In the genomic region with DNA sequence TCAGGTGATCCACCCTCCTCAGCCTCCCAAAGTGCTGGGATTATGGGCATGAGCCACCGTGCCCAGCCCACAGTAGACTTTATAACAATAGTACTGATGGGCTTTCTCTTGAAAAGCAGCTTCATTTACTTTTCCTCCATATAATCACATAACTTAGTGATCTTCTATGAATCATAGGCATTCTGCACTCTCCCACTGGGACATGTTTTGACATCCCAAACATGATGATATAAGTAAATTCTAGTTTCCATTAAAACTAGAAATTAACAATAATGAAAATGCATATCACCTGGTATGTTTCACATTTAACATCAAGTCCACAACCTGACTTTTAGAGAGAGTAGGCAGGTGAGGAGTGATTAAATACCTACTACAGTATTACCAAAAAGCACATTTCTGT, we compare ENCODE assay signal across 22 cellular contexts.
"Had no signal": no experiment of that assay in that cellular context is flagged by ENCODE, and none has a peak within 500 bp of the region (broad histone marks: within the 10 kb centered on the region; RNA-seq: fewer than 3 reads in every experiment).

No MANE protein-coding gene starts in this region.

- H3K36me3 ChIP-seq: colonic mucosa, neutrophil, pancreas, right lobe of liver, stomach, tibial artery had no signal

- ATAC-seq: mucosa of descending colon; natural killer cell treated with Interleukin-12 subunit alpha and Interleukin-12 subunit beta and Interleukin-15 and Interleukin-18, amount 100 ng/mL, for 72 hours; pancreas; right lobe of liver had no signal

- H3K4me2 ChIP-seq: smooth muscle cell had no signal

- DNase-seq: colonic mucosa; effector CD8-positive, alpha-beta T cell; endodermal cell; esophagus squamous epithelium; head of caudate nucleus; mucosa of descending colon; naive B cell; pancreas; retina; right lobe of liver; stimulated activated CD4-positive, alpha-beta T cell treated with anti-CD3 and anti-CD28 coated beads, Interleukin-12 subunit alpha, Interleukin-12 subunit beta, amount 100 ng/mL, for 4 hours; stimulated activated CD4-positive, alpha-beta T cell treated with anti-CD3 and anti-CD28 coated beads, Interleukin-1b, Interleukin-23, amount 100 ng/mL, for 48 hours; stimulated activated CD4-positive, alpha-beta T cell treated with anti-CD3 and anti-CD28 coated beads, Interleukin-4, amount 100 ng/mL, for 1 hour; stimulated activated CD8-positive, alpha-beta memory T cell treated with anti-CD3 and anti-CD28 coated beads, Interleukin-4, amount 100 ng/mL, for 48 hours; stimulated activated naive CD4-positive, alpha-beta T cell; stomach; testis; tibial artery had no signal

- H3K27ac ChIP-seq: colonic mucosa, esophagus squamous epithelium, neutrophil, pancreas, stomach, testis, tibial artery had no signal

- H3K27me3 ChIP-seq: colonic mucosa, esophagus squamous epithelium, neutrophil, pancreas, right lobe of liver, stomach, testis, tibial artery had no signal

- H3K4me3 ChIP-seq: colonic mucosa, esophagus squamous epithelium, lung, mucosa of descending colon, pancreas, right lobe of liver, smooth muscle cell, stomach, testis, tibial artery had no signal

- H3K4me1 ChIP-seq: colonic mucosa, esophagus squamous epithelium had no signal

- H3K9me3 ChIP-seq: colonic mucosa, esophagus squamous epithelium, mucosa of descending colon, neutrophil, pancreas, right lobe of liver, stomach, testis, tibial artery had no signal
